8 cellular contexts compared by ENCODE assay signal in the genomic region with DNA sequence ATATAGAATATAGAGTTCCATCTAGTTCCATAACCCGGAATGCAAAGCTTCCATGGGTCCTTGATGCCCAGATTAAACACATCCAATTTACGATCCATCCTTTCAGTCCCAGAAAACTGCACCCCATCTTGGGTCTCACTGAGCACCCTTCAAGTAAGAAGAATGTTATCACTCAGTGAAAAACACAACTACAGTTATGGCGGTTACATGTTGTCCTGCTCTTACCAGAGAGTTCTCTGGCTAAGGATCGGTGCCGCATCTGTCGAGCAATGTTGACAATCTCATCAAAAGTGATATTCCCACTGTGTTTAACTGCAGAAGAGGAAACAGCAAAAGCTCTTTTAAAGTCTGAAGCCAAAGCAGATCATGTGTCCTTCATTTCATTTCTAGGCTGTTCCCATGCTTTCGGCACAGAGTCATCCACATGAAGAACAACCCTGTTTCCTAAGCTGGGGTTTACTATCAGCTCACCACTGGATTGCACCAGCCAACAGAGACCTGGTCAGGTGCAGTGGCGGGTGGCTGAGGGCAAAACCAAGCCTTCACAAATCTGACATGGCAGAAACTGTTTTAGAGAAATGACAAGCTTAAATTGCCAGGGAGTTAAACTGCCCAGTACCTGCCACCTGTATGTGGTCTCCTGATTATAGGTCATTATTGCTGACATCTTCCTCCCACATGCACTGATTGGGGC. TPM values are rescaled to one million over a fixed set of nuclear protein-coding genes. Genes with fewer than 3 reads are reported as not detected.
A peak's percentile ranks its signal among the peaks of the same experiment; 100 is the strongest.
DNase-seq lines count a peak whose midpoint lies in the region; ATAC-seq and TF ChIP-seq lines count a peak whose summit lies in the region.
"Had no signal": no experiment of that assay in that cellular context is flagged by ENCODE, and none has a peak within 500 bp of the region (broad histone marks: within the 10 kb centered on the region; RNA-seq: fewer than 3 reads in every experiment).

No MANE protein-coding gene starts in this region.

- intact Hi-C loops in left cardiac atrium (cut with DNase I), result no loop called here

- H3K27me3 ChIP-seq in GM06990 (replicated peaks; ENCODE audit: control insufficient read depth, insufficient read depth, low read length) (no peaks in the 10 kb centered on the region), OCI-LY1 (ENCODE audit: insufficient read depth, low read length) (no peaks in the 10 kb centered on the region)
- H3K27me3 ChIP-seq: right atrium auricular region had no signal

- no peaks in the 10 kb centered on the region for H3K9me3 Mint-ChIP-seq in osteocyte (ENCODE audit: unreplicated experiment)

- peaks cover 23% of the 10 kb centered on the region for H3F3A ChIP-seq in OCI-LY1 (ENCODE audit: insufficient read depth, low read length)

- H3K4me3 ChIP-seq in GM06990 (replicated peaks; ENCODE audit: low read depth, low read length) (peak overlapping the region; percentile 95), OCI-LY1 (ENCODE audit: low read depth, low read length, poor library complexity, severe bottlenecking) (peak overlapping the region; percentile 72)
- H3K4me3 ChIP-seq: right atrium auricular region had no signal

- no peak overlapping the region for H2AFZ ChIP-seq in OCI-LY1 (ENCODE audit: low read length)

- no peaks in the 10 kb centered on the region for H4K20me1 ChIP-seq in OCI-LY1 (ENCODE audit: insufficient read depth, low read length)

- TF ChIP-seq CTCF in GM06990 (IDR thresholded peaks at IDR 0.05; ENCODE audit: insufficient read depth, low read length, poor library complexity, severe bottlenecking) (no peak), OCI-LY1 (IDR thresholded peaks at IDR 0.05; ENCODE audit: low read length) (no peak), osteocyte (IDR thresholded peaks at IDR 0.05) (no peak)

- peaks cover 53% of the 10 kb centered on the region for H3K36me3 Mint-ChIP-seq in osteocyte (ENCODE audit: unreplicated experiment)

- peaks cover 27% of the 10 kb centered on the region for H3K4me1 ChIP-seq in OCI-LY1 (ENCODE audit: insufficient read depth, low read length, severe bottlenecking)

- peaks cover 35% of the 10 kb centered on the region for H3K9me3 ChIP-seq in OCI-LY1 (ENCODE audit: low read length)
- H3K9me3 ChIP-seq: right atrium auricular region had no signal

- H3K4me2 ChIP-seq in OCI-LY1 (ENCODE audit: low read length), result no peak overlapping the region

- peak overlapping the region; percentile 92 for H3K4me3 Mint-ChIP-seq in osteocyte (ENCODE audit: unreplicated experiment)

- H3K36me3 ChIP-seq in GM06990 (ENCODE audit: control insufficient read depth, insufficient read depth, low read length) (peaks cover 43% of the 10 kb centered on the region), OCI-LY1 (ENCODE audit: insufficient read depth, low read length) (peaks cover 77% of the 10 kb centered on the region)

- H3K27ac Mint-ChIP-seq in osteocyte (ENCODE audit: unreplicated experiment), result peak overlapping the region; percentile 97

- DNase-seq in GM06990 (ENCODE audit: extremely low read depth, insufficient read length) (no peak), cerebellar cortex (ENCODE audit: low spot score) (peak; percentile 22), osteocyte (ENCODE audit: extremely low spot score, unreplicated experiment) (no peak), left cardiac atrium (no peak), NOMO-1 treated with dmso at 0.1 percent for 144 hours (lab: John Stamatoyannopoulos, UW; ENCODE audit: unreplicated experiment) (no peak), cerebellar nuclear complex (lab: John Stamatoyannopoulos, UW) (no peak)

- H3K79me2 ChIP-seq in OCI-LY1 (ENCODE audit: insufficient read depth, low read length), result peaks cover 15% of the 10 kb centered on the region

- H3K9me2 ChIP-seq in OCI-LY1 (ENCODE audit: low read depth, low read length), result no peaks in the 10 kb centered on the region

- H3K4me1 Mint-ChIP-seq in osteocyte (ENCODE audit: unreplicated experiment), result peaks cover 42% of the 10 kb centered on the region

- H3K27me3 Mint-ChIP-seq in osteocyte (ENCODE audit: unreplicated experiment), result no peaks in the 10 kb centered on the region

- ATAC-seq in left cardiac atrium, result no peak

- no peak overlapping the region for H3K9ac ChIP-seq in OCI-LY1 (ENCODE audit: low read length)

- H3K27ac ChIP-seq in OCI-LY1 (ENCODE audit: low read depth, low read length, poor library complexity, severe bottlenecking), result no peak overlapping the region

RNA-seq across cellular contexts. Expression of gene RPL12, which starts 2.9 kb away (rescaled TPM):
- total RNA-seq in osteocyte, result 1,078 and 1,108 TPM in 2 replicates
- 100 to 1,000 TPM; 691 to 730 TPM for total RNA-seq in left cardiac atrium

RNA-seq across cellular contexts. Expression of gene LRSAM1, which starts 3.1 kb away (rescaled TPM):
- total RNA-seq in osteocyte (23.5 and 26.0 TPM in 2 replicates), left cardiac atrium (10 to 100 TPM; 17.2 to 22.6 TPM)

RNA-seq across cellular contexts. Expression of gene ZNF79, which starts 24.1 kb away (rescaled TPM):
- total RNA-seq in osteocyte (9.0 and 11.5 TPM in 2 replicates), left cardiac atrium (1 to 10 TPM; 6.2 to 6.6 TPM)

RNA-seq across cellular contexts. Expression of gene SLC2A8, which starts 51.3 kb away (rescaled TPM):
- total RNA-seq in osteocyte, result 18.2 and 18.7 TPM in 2 replicates
- 10 to 100 TPM; 12.1 to 16.1 TPM for total RNA-seq in left cardiac atrium
